Comparison of ENCODE assay signal across 1 cellular context in the genomic region with DNA sequence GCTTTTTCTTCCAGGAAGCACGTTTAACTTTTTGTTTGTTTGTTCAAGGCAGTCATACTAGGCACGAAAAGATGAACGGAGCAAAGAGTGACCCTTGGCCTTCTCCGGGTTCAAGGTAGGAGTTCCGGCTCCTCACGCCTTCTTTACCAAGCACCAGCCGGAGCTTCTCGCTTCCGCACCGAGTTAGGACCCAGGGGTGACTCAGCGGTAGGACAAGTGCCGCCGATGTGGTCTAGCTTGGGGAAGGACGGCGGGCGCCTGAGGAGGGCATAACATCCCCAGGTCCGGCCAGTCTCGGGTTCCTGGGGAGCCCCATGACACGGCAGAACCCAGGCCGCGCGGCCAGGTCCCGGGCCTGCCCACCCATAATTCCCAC.
A peak's percentile ranks its signal among the peaks of the same experiment; 100 is the strongest.
TF ChIP-seq lines count a peak whose summit lies in the region.

No MANE protein-coding gene starts in this region.

TF ChIP-seq in HepG2, 621 proteins besides CTCF, POLR2A, EP300 and RAD21 (continued from another document):
- TF ChIP-seq, protein P1, sequence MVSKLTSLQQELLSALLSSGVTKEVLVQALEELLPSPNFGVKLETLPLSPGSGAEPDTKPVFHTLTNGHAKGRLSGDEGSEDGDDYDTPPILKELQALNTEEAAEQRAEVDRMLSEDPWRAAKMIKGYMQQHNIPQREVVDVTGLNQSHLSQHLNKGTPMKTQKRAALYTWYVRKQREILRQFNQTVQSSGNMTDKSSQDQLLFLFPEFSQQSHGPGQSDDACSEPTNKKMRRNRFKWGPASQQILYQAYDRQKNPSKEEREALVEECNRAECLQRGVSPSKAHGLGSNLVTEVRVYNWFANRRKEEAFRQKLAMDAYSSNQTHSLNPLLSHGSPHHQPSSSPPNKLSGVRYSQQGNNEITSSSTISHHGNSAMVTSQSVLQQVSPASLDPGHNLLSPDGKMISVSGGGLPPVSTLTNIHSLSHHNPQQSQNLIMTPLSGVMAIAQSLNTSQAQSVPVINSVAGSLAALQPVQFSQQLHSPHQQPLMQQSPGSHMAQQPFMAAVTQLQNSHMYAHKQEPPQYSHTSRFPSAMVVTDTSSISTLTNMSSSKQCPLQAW (CRISPR knock-in tag; IDR thresholded peaks at IDR 0.05) = 0 out of 2 replicates have a peak, but pooled peaks have one; percentile 7
- TF ChIP-seq NR2F1 (CRISPR knock-in tag; IDR thresholded peaks at IDR 0.05) (peak in 1 of 2 experiments; percentile 68; a peak in 1 of 4 replicates), NFKBIZ (CRISPR knock-in tag; IDR thresholded peaks at IDR 0.05) (no peak)
- TF ChIP-seq, protein P2, sequence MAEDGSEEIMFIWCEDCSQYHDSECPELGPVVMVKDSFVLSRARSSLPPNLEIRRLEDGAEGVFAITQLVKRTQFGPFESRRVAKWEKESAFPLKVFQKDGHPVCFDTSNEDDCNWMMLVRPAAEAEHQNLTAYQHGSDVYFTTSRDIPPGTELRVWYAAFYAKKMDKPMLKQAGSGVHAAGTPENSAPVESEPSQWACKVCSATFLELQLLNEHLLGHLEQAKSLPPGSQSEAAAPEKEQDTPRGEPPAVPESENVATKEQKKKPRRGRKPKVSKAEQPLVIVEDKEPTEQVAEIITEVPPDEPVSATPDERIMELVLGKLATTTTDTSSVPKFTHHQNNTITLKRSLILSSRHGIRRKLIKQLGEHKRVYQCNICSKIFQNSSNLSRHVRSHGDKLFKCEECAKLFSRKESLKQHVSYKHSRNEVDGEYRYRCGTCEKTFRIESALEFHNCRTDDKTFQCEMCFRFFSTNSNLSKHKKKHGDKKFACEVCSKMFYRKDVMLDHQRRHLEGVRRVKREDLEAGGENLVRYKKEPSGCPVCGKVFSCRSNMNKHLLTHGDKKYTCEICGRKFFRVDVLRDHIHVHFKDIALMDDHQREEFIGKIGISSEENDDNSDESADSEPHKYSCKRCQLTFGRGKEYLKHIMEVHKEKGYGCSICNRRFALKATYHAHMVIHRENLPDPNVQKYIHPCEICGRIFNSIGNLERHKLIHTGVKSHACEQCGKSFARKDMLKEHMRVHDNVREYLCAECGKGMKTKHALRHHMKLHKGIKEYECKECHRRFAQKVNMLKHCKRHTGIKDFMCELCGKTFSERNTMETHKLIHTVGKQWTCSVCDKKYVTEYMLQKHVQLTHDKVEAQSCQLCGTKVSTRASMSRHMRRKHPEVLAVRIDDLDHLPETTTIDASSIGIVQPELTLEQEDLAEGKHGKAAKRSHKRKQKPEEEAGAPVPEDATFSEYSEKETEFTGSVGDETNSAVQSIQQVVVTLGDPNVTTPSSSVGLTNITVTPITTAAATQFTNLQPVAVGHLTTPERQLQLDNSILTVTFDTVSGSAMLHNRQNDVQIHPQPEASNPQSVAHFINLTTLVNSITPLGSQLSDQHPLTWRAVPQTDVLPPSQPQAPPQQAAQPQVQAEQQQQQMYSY (CRISPR knock-in tag; IDR thresholded peaks at IDR 0.05) = 0 out of 2 replicates have a peak, but pooled peaks have one; percentile 21
